Comparison of ENCODE assay signal across 2 cellular contexts in genomic region chr17:37067555-37068111, GRCh38.
TF ChIP-seq lines count a peak whose summit lies in the region.

No MANE protein-coding gene starts in this region.

TF ChIP-seq in HCT116, 20 proteins besides CTCF, POLR2A, EP300 and RAD21 (continued from another document):
- TF ChIP-seq REST (IDR thresholded peaks at IDR 0.05; ENCODE audit: low read depth), result no peak
- TF ChIP-seq EZH2 (IDR thresholded peaks at IDR 0.05), result no peak
- no peak for TF ChIP-seq ZBTB33 (IDR thresholded peaks at IDR 0.05; ENCODE audit: extremely low read depth, insufficient replicate concordance, low read length)
- peak; percentile 80 for TF ChIP-seq JUND (IDR thresholded peaks at IDR 0.05)
- TF ChIP-seq SIN3A (IDR thresholded peaks at IDR 0.05; ENCODE audit: low read depth), result peak; percentile 55; the same call in 1 of the 2 replicates
- peak; percentile 53; the same call in 1 of the 2 replicates for TF ChIP-seq ATF3 (IDR thresholded peaks at IDR 0.05)
- TF ChIP-seq EZH2phosphoT487 (IDR thresholded peaks at IDR 0.05; ENCODE audit: borderline replicate concordance), result no peak
- TF ChIP-seq POLR2AphosphoS5 (IDR thresholded peaks at IDR 0.05; ENCODE audit: low read depth, low read length), result peak; percentile 51
- peak; percentile 85 for TF ChIP-seq CEBPB (IDR thresholded peaks at IDR 0.05; ENCODE audit: low read depth)
- TF ChIP-seq ZFX (IDR thresholded peaks at IDR 0.05), result no peak
- peak; percentile 73 for TF ChIP-seq SP1 (IDR thresholded peaks at IDR 0.05; ENCODE audit: low read depth)
- TF ChIP-seq ZNF274 (IDR thresholded peaks at IDR 0.05; ENCODE audit: low read depth, low read length), result no peak
TF ChIP-seq in HCT116: peak in this region for 9.

TF ChIP-seq in SK-N-SH, 30 proteins besides CTCF, POLR2A, EP300 and RAD21 (continued from another document):
- TF ChIP-seq SIN3A (IDR thresholded peaks at IDR 0.05; ENCODE audit: borderline replicate concordance, low read depth, low read length), result no peak
- TF ChIP-seq YY1 (IDR thresholded peaks at IDR 0.05; ENCODE audit: low read depth), result no peak
- no peak for TF ChIP-seq POLR2AphosphoS5 (IDR thresholded peaks at IDR 0.05; ENCODE audit: low read depth, low read length)
- TF ChIP-seq REST (IDR thresholded peaks at IDR 0.05; ENCODE audit: low read depth, low read length), result no peak
- TF ChIP-seq MEF2A (IDR thresholded peaks at IDR 0.05; ENCODE audit: borderline replicate concordance, low read depth), result no peak
- TF ChIP-seq FOXJ3 (CRISPR knock-in tag; IDR thresholded peaks at IDR 0.05), result no peak
- no peak for TF ChIP-seq IRF3 (IDR thresholded peaks at IDR 0.05; ENCODE audit: low read depth, low read length)
- TF ChIP-seq FOSL2 (IDR thresholded peaks at IDR 0.05; ENCODE audit: borderline replicate concordance, low read depth), result peak; percentile 68; the same call in 1 of the 2 replicates
- no peak for TF ChIP-seq SMC3 (IDR thresholded peaks at IDR 0.05; ENCODE audit: low read depth, low read length)
- peak; percentile 21; the same call in 1 of the 2 replicates for TF ChIP-seq TCF12 (IDR thresholded peaks at IDR 0.05)
- TF ChIP-seq TAF1 (IDR thresholded peaks at IDR 0.05; ENCODE audit: borderline replicate concordance, low read depth, low read length), result no peak
- no peak for TF ChIP-seq PBX3 (IDR thresholded peaks at IDR 0.05)
- no peak for TF ChIP-seq GATA2 (CRISPR knock-in tag; IDR thresholded peaks at IDR 0.05)
- TF ChIP-seq EZH2phosphoT487 (IDR thresholded peaks at IDR 0.05; ENCODE audit: borderline replicate concordance, low read depth), result no peak
- no peak for TF ChIP-seq RCOR1 (IDR thresholded peaks at IDR 0.05; ENCODE audit: low read length)
- no peak for TF ChIP-seq NRF1 (IDR thresholded peaks at IDR 0.05; ENCODE audit: low read depth, low read length)
- TF ChIP-seq FOXM1 (IDR thresholded peaks at IDR 0.05; ENCODE audit: low read depth), result no peak
- no peak for TF ChIP-seq ZBTB33 (IDR thresholded peaks at IDR 0.05; ENCODE audit: borderline replicate concordance, low read depth)
